ENCODE assay signal across 1 cellular context in the genomic region with DNA sequence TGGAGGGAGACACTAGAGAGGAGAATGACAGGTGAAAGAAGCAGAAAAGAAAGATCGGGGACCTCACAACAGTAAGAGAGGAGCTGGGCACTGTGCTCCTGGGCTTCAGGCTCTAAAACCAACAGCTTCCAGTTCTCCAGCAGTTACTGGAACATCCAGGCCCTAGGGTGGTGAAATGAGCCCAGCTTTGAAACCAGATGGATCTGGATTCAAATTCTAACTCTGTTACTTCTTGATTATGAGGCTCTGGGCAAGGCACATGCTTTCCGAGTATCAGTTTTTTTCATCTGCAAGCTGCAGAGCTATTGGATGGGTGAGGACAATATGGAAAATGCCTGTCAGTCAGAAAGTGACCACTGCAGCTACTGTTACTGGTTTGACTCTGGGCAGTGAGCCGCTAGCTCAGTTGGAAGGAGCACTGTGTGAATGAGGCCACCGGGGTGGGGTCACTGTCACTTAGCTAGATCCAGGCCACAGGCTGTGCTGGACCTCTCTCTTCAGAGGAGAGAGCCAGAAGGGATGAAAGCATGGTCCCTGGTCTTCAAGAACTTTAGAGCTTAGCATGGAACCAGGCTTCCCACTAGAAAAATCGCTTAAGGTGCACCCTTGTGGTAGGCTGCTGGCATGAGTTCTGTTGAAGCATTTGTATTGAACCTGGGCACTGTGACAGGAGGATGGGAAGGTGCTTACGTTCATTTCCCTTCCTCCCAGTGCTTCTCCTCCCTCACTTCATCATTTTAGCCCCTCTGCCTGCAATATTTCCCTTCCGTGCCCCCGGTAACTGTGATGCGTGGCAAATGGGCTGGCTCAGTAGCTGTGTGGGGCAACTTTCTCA.
TF ChIP-seq lines count a peak whose summit lies in the region.

No MANE protein-coding gene starts in this region.

TF ChIP-seq in K562, 482 proteins besides CTCF, POLR2A, EP300 and RAD21 (continued from another document and continues in another):
- TF ChIP-seq, protein P1, sequence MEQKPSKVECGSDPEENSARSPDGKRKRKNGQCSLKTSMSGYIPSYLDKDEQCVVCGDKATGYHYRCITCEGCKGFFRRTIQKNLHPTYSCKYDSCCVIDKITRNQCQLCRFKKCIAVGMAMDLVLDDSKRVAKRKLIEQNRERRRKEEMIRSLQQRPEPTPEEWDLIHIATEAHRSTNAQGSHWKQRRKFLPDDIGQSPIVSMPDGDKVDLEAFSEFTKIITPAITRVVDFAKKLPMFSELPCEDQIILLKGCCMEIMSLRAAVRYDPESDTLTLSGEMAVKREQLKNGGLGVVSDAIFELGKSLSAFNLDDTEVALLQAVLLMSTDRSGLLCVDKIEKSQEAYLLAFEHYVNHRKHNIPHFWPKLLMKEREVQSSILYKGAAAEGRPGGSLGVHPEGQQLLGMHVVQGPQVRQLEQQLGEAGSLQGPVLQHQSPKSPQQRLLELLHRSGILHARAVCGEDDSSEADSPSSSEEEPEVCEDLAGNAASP (IDR thresholded peaks at IDR 0.05), result no peak
- no peak for TF ChIP-seq IFI16 (CRISPR knock-in tag; IDR thresholded peaks at IDR 0.05)
- no peak for TF ChIP-seq ZNF212 (CRISPR knock-in tag; IDR thresholded peaks at IDR 0.05)
- no peak for TF ChIP-seq POLR2H (tag; IDR thresholded peaks at IDR 0.05; ENCODE audit: low read depth)
- TF ChIP-seq RFX5 (IDR thresholded peaks at IDR 0.05; ENCODE audit: low read depth, low read length), result no peak
- no peak for TF ChIP-seq ZNF57 (CRISPR knock-in tag; IDR thresholded peaks at IDR 0.05)
- TF ChIP-seq LEF1 (IDR thresholded peaks at IDR 0.05), result no peak
- no peak for TF ChIP-seq ZFPM2 (CRISPR knock-in tag; IDR thresholded peaks at IDR 0.05)
- TF ChIP-seq ZNF217 (CRISPR knock-in tag; IDR thresholded peaks at IDR 0.05), result no peak
- TF ChIP-seq XRCC3 (IDR thresholded peaks at IDR 0.05), result no peak
- no peak for TF ChIP-seq BCOR (IDR thresholded peaks at IDR 0.05)
- TF ChIP-seq, protein P2, sequence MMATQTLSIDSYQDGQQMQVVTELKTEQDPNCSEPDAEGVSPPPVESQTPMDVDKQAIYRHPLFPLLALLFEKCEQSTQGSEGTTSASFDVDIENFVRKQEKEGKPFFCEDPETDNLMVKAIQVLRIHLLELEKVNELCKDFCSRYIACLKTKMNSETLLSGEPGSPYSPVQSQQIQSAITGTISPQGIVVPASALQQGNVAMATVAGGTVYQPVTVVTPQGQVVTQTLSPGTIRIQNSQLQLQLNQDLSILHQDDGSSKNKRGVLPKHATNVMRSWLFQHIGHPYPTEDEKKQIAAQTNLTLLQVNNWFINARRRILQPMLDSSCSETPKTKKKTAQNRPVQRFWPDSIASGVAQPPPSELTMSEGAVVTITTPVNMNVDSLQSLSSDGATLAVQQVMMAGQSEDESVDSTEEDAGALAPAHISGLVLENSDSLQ (IDR thresholded peaks at IDR 0.05), result peak; percentile 87
- TF ChIP-seq ETV6 (IDR thresholded peaks at IDR 0.05; ENCODE audit: borderline replicate concordance in 1 of 2, low read depth in 2 of 2, low read length in 1 of 2), result no peak
- TF ChIP-seq ETV6 (CRISPR knock-in tag; IDR thresholded peaks at IDR 0.05; ENCODE audit: borderline replicate concordance), result no peak
- TF ChIP-seq, protein P3, sequence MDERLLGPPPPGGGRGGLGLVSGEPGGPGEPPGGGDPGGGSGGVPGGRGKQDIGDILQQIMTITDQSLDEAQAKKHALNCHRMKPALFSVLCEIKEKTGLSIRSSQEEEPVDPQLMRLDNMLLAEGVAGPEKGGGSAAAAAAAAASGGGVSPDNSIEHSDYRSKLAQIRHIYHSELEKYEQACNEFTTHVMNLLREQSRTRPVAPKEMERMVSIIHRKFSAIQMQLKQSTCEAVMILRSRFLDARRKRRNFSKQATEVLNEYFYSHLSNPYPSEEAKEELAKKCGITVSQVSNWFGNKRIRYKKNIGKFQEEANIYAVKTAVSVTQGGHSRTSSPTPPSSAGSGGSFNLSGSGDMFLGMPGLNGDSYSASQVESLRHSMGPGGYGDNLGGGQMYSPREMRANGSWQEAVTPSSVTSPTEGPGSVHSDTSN (CRISPR knock-in tag; IDR thresholded peaks at IDR 0.05; ENCODE audit: low read depth), result no peak
- TF ChIP-seq, protein P3 (tag; conservative IDR thresholded peaks at IDR 0.05; ENCODE audit: low read depth), result no peak
- no peak for TF ChIP-seq POLR2AphosphoS5 (IDR thresholded peaks at IDR 0.05; ENCODE audit: control insufficient read depth, insufficient read depth, low read depth, low read length)
- TF ChIP-seq CREM (IDR thresholded peaks at IDR 0.05; ENCODE audit: low read depth), result no peak
- TF ChIP-seq, protein P4, sequence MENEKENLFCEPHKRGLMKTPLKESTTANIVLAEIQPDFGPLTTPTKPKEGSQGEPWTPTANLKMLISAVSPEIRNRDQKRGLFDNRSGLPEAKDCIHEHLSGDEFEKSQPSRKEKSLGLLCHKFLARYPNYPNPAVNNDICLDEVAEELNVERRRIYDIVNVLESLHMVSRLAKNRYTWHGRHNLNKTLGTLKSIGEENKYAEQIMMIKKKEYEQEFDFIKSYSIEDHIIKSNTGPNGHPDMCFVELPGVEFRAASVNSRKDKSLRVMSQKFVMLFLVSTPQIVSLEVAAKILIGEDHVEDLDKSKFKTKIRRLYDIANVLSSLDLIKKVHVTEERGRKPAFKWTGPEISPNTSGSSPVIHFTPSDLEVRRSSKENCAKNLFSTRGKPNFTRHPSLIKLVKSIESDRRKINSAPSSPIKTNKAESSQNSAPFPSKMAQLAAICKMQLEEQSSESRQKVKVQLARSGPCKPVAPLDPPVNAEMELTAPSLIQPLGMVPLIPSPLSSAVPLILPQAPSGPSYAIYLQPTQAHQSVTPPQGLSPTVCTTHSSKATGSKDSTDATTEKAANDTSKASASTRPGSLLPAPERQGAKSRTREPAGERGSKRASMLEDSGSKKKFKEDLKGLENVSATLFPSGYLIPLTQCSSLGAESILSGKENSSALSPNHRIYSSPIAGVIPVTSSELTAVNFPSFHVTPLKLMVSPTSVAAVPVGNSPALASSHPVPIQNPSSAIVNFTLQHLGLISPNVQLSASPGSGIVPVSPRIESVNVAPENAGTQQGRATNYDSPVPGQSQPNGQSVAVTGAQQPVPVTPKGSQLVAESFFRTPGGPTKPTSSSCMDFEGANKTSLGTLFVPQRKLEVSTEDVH (IDR thresholded peaks at IDR 0.05; ENCODE audit: low read depth, partially characterized antibody), result no peak
- no peak for TF ChIP-seq ILF3 (IDR thresholded peaks at IDR 0.05; ENCODE audit: borderline replicate concordance)
- no peak for TF ChIP-seq JUN (IDR thresholded peaks at IDR 0.05; ENCODE audit: borderline replicate concordance, low read depth, low read length)
- no peak for TF ChIP-seq JUN (CRISPR knock-in tag; IDR thresholded peaks at IDR 0.05; ENCODE audit: borderline replicate concordance)
- TF ChIP-seq MTA2 (IDR thresholded peaks at IDR 0.05; ENCODE audit: low read depth), result no peak
- no peak for TF ChIP-seq GTF2E2 (tag; IDR thresholded peaks at IDR 0.05)
- no peak for TF ChIP-seq IRF2 (CRISPR knock-in tag; IDR thresholded peaks at IDR 0.05)
- peak; percentile 11; the same call in 1 of the 2 replicates for TF ChIP-seq NFRKB (IDR thresholded peaks at IDR 0.05; ENCODE audit: low read depth)
- no peak for TF ChIP-seq XRCC4 (IDR thresholded peaks at IDR 0.05; ENCODE audit: extremely low read depth, insufficient read depth, insufficient read length)
- no peak for TF ChIP-seq DACH1 (IDR thresholded peaks at IDR 0.05; ENCODE audit: partially characterized antibody)
- TF ChIP-seq ZNF778 (CRISPR knock-in tag; IDR thresholded peaks at IDR 0.05), result no peak
- TF ChIP-seq TSC22D4 (tag; IDR thresholded peaks at IDR 0.05), result no peak
- no peak for TF ChIP-seq ZNF79 (CRISPR knock-in tag; IDR thresholded peaks at IDR 0.05; ENCODE audit: low read depth)
- TF ChIP-seq NR2C2 (CRISPR knock-in tag; IDR thresholded peaks at IDR 0.05), result no peak
- TF ChIP-seq NR2C2 (tag; IDR thresholded peaks at IDR 0.05), result peak; percentile 14; the same call in 1 of the 2 replicates
- TF ChIP-seq MYNN (IDR thresholded peaks at IDR 0.05), result no peak
- no peak for TF ChIP-seq MYNN (CRISPR knock-in tag; IDR thresholded peaks at IDR 0.05)
- no peak for TF ChIP-seq HIVEP1 (CRISPR knock-in tag; IDR thresholded peaks at IDR 0.05)
- TF ChIP-seq ZNF124 (CRISPR knock-in tag; IDR thresholded peaks at IDR 0.05), result no peak
- TF ChIP-seq SIN3A (IDR thresholded peaks at IDR 0.05; ENCODE audit: borderline replicate concordance in 2 of 2, control insufficient read depth in 1 of 2, low read depth in 2 of 2, low read length in 2 of 2), result no peak
- no peak for TF ChIP-seq ZNF384 (IDR thresholded peaks at IDR 0.05; ENCODE audit: low read depth, low read length)
- TF ChIP-seq RBM39 (optimal IDR thresholded peaks at IDR 0.05; ENCODE audit: low read depth, low read length), result no peak
- no peak for TF ChIP-seq ZKSCAN1 (IDR thresholded peaks at IDR 0.05; ENCODE audit: low read depth, low read length)
- TF ChIP-seq, protein P5, sequence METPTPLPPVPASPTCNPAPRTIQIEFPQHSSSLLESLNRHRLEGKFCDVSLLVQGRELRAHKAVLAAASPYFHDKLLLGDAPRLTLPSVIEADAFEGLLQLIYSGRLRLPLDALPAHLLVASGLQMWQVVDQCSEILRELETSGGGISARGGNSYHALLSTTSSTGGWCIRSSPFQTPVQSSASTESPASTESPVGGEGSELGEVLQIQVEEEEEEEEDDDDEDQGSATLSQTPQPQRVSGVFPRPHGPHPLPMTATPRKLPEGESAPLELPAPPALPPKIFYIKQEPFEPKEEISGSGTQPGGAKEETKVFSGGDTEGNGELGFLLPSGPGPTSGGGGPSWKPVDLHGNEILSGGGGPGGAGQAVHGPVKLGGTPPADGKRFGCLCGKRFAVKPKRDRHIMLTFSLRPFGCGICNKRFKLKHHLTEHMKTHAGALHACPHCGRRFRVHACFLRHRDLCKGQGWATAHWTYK (CRISPR knock-in tag; IDR thresholded peaks at IDR 0.05), result no peak
- no peak for TF ChIP-seq NFATC3 (IDR thresholded peaks at IDR 0.05)
- TF ChIP-seq ZNF197 (CRISPR knock-in tag; IDR thresholded peaks at IDR 0.05; ENCODE audit: low read depth), result 0 out of 2 replicates have a peak, but pooled peaks have one; percentile 40
- TF ChIP-seq GATAD2A (IDR thresholded peaks at IDR 0.05), result no peak
- no peak for TF ChIP-seq SRSF9 (IDR thresholded peaks at IDR 0.05; ENCODE audit: borderline replicate concordance, low read depth, low read length)
- TF ChIP-seq ZNF695 (CRISPR knock-in tag; IDR thresholded peaks at IDR 0.05), result no peak
- no peak for TF ChIP-seq SIRT6 (IDR thresholded peaks at IDR 0.05; ENCODE audit: low read depth, low read length)
- TF ChIP-seq ZNF436 (CRISPR knock-in tag; IDR thresholded peaks at IDR 0.05), result no peak
- TF ChIP-seq, protein P6, sequence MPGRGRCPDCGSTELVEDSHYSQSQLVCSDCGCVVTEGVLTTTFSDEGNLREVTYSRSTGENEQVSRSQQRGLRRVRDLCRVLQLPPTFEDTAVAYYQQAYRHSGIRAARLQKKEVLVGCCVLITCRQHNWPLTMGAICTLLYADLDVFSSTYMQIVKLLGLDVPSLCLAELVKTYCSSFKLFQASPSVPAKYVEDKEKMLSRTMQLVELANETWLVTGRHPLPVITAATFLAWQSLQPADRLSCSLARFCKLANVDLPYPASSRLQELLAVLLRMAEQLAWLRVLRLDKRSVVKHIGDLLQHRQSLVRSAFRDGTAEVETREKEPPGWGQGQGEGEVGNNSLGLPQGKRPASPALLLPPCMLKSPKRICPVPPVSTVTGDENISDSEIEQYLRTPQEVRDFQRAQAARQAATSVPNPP (IDR thresholded peaks at IDR 0.05; ENCODE audit: borderline replicate concordance, insufficient read depth, insufficient read length), result no peak
- TF ChIP-seq, protein P7, sequence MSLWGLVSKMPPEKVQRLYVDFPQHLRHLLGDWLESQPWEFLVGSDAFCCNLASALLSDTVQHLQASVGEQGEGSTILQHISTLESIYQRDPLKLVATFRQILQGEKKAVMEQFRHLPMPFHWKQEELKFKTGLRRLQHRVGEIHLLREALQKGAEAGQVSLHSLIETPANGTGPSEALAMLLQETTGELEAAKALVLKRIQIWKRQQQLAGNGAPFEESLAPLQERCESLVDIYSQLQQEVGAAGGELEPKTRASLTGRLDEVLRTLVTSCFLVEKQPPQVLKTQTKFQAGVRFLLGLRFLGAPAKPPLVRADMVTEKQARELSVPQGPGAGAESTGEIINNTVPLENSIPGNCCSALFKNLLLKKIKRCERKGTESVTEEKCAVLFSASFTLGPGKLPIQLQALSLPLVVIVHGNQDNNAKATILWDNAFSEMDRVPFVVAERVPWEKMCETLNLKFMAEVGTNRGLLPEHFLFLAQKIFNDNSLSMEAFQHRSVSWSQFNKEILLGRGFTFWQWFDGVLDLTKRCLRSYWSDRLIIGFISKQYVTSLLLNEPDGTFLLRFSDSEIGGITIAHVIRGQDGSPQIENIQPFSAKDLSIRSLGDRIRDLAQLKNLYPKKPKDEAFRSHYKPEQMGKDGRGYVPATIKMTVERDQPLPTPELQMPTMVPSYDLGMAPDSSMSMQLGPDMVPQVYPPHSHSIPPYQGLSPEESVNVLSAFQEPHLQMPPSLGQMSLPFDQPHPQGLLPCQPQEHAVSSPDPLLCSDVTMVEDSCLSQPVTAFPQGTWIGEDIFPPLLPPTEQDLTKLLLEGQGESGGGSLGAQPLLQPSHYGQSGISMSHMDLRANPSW (CRISPR knock-in tag; IDR thresholded peaks at IDR 0.05), result no peak
- TF ChIP-seq FOXK1 (CRISPR knock-in tag; IDR thresholded peaks at IDR 0.05; ENCODE audit: borderline replicate concordance), result no peak
- no peak for TF ChIP-seq ZNF143 (CRISPR knock-in tag; IDR thresholded peaks at IDR 0.05)
- TF ChIP-seq PRPF4 (IDR thresholded peaks at IDR 0.05; ENCODE audit: insufficient read depth, low read depth, low read length, poor library complexity, severe bottlenecking), result no peak
- TF ChIP-seq GABPA (tag; conservative IDR thresholded peaks at IDR 0.05; ENCODE audit: low read depth), result no peak
- 0 out of 2 replicates have a peak, but pooled peaks have one; percentile 22 for TF ChIP-seq STAG1 (CRISPR knock-in tag; IDR thresholded peaks at IDR 0.05; ENCODE audit: borderline replicate concordance)
- TF ChIP-seq, protein P8, sequence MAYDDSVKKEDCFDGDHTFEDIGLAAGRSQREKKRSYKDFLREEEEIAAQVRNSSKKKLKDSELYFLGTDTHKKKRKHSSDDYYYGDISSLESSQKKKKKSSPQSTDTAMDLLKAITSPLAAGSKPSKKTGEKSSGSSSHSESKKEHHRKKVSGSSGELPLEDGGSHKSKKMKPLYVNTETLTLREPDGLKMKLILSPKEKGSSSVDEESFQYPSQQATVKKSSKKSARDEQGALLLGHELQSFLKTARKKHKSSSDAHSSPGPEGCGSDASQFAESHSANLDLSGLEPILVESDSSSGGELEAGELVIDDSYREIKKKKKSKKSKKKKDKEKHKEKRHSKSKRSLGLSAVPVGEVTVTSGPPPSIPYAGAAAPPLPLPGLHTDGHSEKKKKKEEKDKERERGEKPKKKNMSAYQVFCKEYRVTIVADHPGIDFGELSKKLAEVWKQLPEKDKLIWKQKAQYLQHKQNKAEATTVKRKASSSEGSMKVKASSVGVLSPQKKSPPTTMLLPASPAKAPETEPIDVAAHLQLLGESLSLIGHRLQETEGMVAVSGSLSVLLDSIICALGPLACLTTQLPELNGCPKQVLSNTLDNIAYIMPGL (CRISPR knock-in tag; IDR thresholded peaks at IDR 0.05), result no peak
- 0 out of 2 replicates have a peak, but pooled peaks have one; percentile 88 for TF ChIP-seq NR1H2 (CRISPR knock-in tag; IDR thresholded peaks at IDR 0.05)
